ENCODE assay signal across 16 cellular contexts in genomic region chr11:2507212-2507901, GRCh38.
"Had no signal": no experiment of that assay in that cellular context is flagged by ENCODE, and none has a peak within 500 bp of the region (broad histone marks: within the 10 kb centered on the region; RNA-seq: fewer than 3 reads in every experiment).

No MANE protein-coding gene starts in this region.

- DNase-seq: activated CD4-positive, alpha-beta T cell treated with anti-CD3 and anti-CD28 coated beads, Interleukin-2, amount 10 ng/mL, durations not matched to agents 24 days and 14 days; activated naive CD4-positive, alpha-beta T cell; brain microvascular endothelial cell; cerebellar nuclear complex; dermis blood vessel endothelial cell; effector memory CD4-positive, alpha-beta T cell; heart right ventricle; immature natural killer cell; mesendoderm; occipital lobe; stimulated activated naive CD8-positive, alpha-beta T cell treated with anti-CD3 and anti-CD28 coated beads, Interleukin-15, Interleukin-2, amounts not matched to agents 100 U/mL and 50 U/mL, for 24 hours; substantia nigra had no signal

- H3K27ac Mint-ChIP-seq: activated CD4-positive, alpha-beta T cell treated with anti-CD3 and anti-CD28 coated beads, Interleukin-2, amount 10 ng/mL, durations not matched to agents 24 days and 14 days; immature natural killer cell; nephron; progenitor cell of endocrine pancreas; T-helper 2 cell treated with Interferon-gamma antibody and Interleukin-4, amounts not matched to agents 5 μg/mL and 100 μg/mL, for 36 hours had no signal

- H3K27me3 Mint-ChIP-seq: activated CD4-positive, alpha-beta T cell treated with anti-CD3 and anti-CD28 coated beads, Interleukin-2, amount 10 ng/mL, durations not matched to agents 24 days and 14 days had no signal

- H3K36me3 Mint-ChIP-seq: immature natural killer cell had no signal

- ATAC-seq: gastroesophageal sphincter; heart right ventricle; stimulated activated naive CD8-positive, alpha-beta T cell treated with anti-CD3 and anti-CD28 coated beads, Interleukin-15, Interleukin-2, amounts not matched to agents 100 U/mL and 50 U/mL, for 24 hours had no signal

- H3K4me1 Mint-ChIP-seq: immature natural killer cell, nephron had no signal

- H3K4me3 Mint-ChIP-seq: activated CD4-positive, alpha-beta T cell treated with anti-CD3 and anti-CD28 coated beads, Interleukin-2, amount 10 ng/mL, durations not matched to agents 24 days and 14 days; immature natural killer cell; nephron; T-helper 2 cell treated with Interferon-gamma antibody and Interleukin-4, amounts not matched to agents 5 μg/mL and 100 μg/mL, for 36 hours had no signal
